Comparison of ENCODE assay signal across 13 cellular contexts in the genomic region with DNA sequence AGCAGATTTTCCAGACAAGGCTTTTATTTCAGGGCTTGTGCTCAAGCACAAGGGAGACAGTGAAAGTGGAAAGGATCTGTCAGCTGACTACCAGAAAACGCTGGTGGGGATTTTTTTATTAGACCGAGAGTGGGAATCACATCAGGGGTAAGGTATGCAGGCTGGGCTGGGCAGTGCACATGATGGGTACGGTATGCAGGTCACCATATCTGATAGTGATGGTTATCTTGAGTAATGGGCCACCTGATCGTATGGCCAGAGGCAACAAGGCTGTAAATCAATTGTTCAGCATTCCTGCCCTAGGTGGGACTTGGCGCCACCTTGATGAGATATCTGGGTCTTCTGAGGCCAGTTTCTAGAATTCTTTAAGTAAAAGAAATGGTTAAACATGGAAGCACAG.
"Had no signal": no experiment of that assay in that cellular context is flagged by ENCODE, and none has a peak within 500 bp of the region (broad histone marks: within the 10 kb centered on the region; RNA-seq: fewer than 3 reads in every experiment).

No MANE protein-coding gene starts in this region.

- H3K4me3 Mint-ChIP-seq: activated CD4-positive, alpha-beta T cell treated with anti-CD3 and anti-CD28 coated beads, Interleukin-2, amount 10 ng/mL, durations not matched to agents 7 days and 5 days; activated naive CD4-positive, alpha-beta T cell treated with anti-CD3 and anti-CD28 coated beads, Interleukin-2, amount 10 ng/mL, durations not matched to agents 7 days and 5 days; activated T-helper 17 cell treated with anti-CD3 and anti-CD28 coated beads, Interleukin-2, amount 50 U/mL, for 72 hours; nephron progenitor cell; stimulated activated naive B cell treated with anti-CD40 and anti-IgM and Interleukin-4, amounts not matched to agents 10 μg/mL and 1 μg/mL and 100 μg/mL, for 72 hours had no signal

- ATAC-seq: activated T-helper 17 cell treated with anti-CD3 and anti-CD28 coated beads, Interleukin-2, amount 50 U/mL, for 72 hours; stimulated activated naive B cell treated with anti-CD40 and anti-IgM and Interleukin-4, amounts not matched to agents 10 μg/mL and 1 μg/mL and 100 μg/mL, for 72 hours had no signal

- H3K4me1 ChIP-seq: psoas muscle, tibial artery had no signal

- H3K27ac Mint-ChIP-seq: activated CD4-positive, alpha-beta T cell treated with anti-CD3 and anti-CD28 coated beads, Interleukin-2, amount 10 ng/mL, durations not matched to agents 7 days and 5 days; activated naive CD4-positive, alpha-beta T cell treated with anti-CD3 and anti-CD28 coated beads, Interleukin-2, amount 10 ng/mL, durations not matched to agents 7 days and 5 days; activated T-helper 17 cell treated with anti-CD3 and anti-CD28 coated beads, Interleukin-2, amount 50 U/mL, for 72 hours; nephron progenitor cell; stimulated activated naive B cell treated with anti-CD40 and anti-IgM and Interleukin-4, amounts not matched to agents 10 μg/mL and 1 μg/mL and 100 μg/mL, for 72 hours had no signal

- H3K9me3 ChIP-seq: psoas muscle, tibial artery had no signal

- H3K36me3 Mint-ChIP-seq: activated naive CD4-positive, alpha-beta T cell treated with anti-CD3 and anti-CD28 coated beads, Interleukin-2, amount 10 ng/mL, durations not matched to agents 7 days and 5 days; stimulated activated naive B cell treated with anti-CD40 and anti-IgM and Interleukin-4, amounts not matched to agents 10 μg/mL and 1 μg/mL and 100 μg/mL, for 72 hours had no signal

- H3K27ac ChIP-seq: cardiac muscle cell, psoas muscle, tibial artery had no signal

- H3K4me3 ChIP-seq: cardiac muscle cell, psoas muscle, tibial artery had no signal

- H3K27me3 ChIP-seq: cardiac muscle cell, tibial artery had no signal

- H3K4me1 Mint-ChIP-seq: activated naive CD4-positive, alpha-beta T cell treated with anti-CD3 and anti-CD28 coated beads, Interleukin-2, amount 10 ng/mL, durations not matched to agents 7 days and 5 days; activated T-helper 17 cell treated with anti-CD3 and anti-CD28 coated beads, Interleukin-2, amount 50 U/mL, for 72 hours had no signal

- DNase-seq: activated CD4-positive, alpha-beta T cell treated with anti-CD3 and anti-CD28 coated beads, Interleukin-2, amount 10 ng/mL, durations not matched to agents 7 days and 5 days; activated CD4-positive, CD25-positive, alpha-beta regulatory T cell; activated naive CD4-positive, alpha-beta T cell treated with anti-CD3 and anti-CD28 coated beads, Interleukin-2, amount 10 ng/mL, durations not matched to agents 7 days and 5 days; activated T-cell treated with anti-CD3 and anti-CD28 coated beads for 4 hours; kidney glomerular epithelial cell; nephron progenitor cell; psoas muscle; stimulated activated CD4-positive, alpha-beta T cell treated with anti-CD3 and anti-CD28 coated beads, Interleukin-2, amount 100 ng/mL, for 48 hours; stimulated activated naive B cell treated with anti-CD40 and anti-IgM and Interleukin-4, amounts not matched to agents 10 μg/mL and 1 μg/mL and 100 μg/mL, for 72 hours; SW 1271; tibial artery had no signal

- H3K9me3 Mint-ChIP-seq: activated CD4-positive, alpha-beta T cell treated with anti-CD3 and anti-CD28 coated beads, Interleukin-2, amount 10 ng/mL, durations not matched to agents 7 days and 5 days; activated naive CD4-positive, alpha-beta T cell treated with anti-CD3 and anti-CD28 coated beads, Interleukin-2, amount 10 ng/mL, durations not matched to agents 7 days and 5 days; activated T-helper 17 cell treated with anti-CD3 and anti-CD28 coated beads, Interleukin-2, amount 50 U/mL, for 72 hours had no signal
